In the genomic region with DNA sequence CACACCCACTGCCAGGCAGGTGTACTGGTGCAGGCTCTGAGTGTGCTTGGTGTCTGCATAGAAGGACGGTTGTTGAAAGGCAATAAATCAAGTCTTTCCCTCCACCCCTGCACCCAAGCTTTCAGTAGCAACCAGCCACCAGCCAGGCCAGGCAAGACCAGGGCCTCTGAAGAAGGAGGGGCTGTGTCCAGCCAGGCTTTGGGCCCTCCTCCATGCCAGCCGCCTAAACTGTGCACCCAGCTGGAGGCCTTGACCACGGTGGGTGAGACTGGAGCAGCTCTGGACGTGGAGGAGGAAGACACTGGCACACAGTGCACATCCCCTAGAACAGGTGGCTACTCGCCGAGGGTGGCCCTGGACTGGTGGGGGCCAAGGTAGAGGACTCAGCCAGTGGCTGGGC, we compare ENCODE assay signal across 20 cellular contexts.
DNase-seq lines count a peak whose midpoint lies in the region; ATAC-seq and TF ChIP-seq lines count a peak whose summit lies in the region.
"Had no signal": no experiment of that assay in that cellular context is flagged by ENCODE, and none has a peak within 500 bp of the region (broad histone marks: within the 10 kb centered on the region; RNA-seq: fewer than 3 reads in every experiment).

No MANE protein-coding gene starts in this region.

- no peak for ATAC-seq in HG03025 (IDR thresholded peaks at IDR 0.05; ENCODE audit: low FRiP score, unreplicated experiment)
- no peak for ATAC-seq in GM18870 (IDR thresholded peaks at IDR 0.05; ENCODE audit: unreplicated experiment)
- no peak for ATAC-seq in HG03175 (IDR thresholded peaks at IDR 0.05; ENCODE audit: unreplicated experiment)
- ATAC-seq: PC-3 had no signal

- CTCF ChIA-PET in HEK293 (lab: Yijun Ruan, JAX) = interaction anchor here (0.6 to 1.0 kb wide), 2 partner anchors 9 to 18 kb away, joined by 3 read pairs; no protein-coding TSS in a partner anchor

- no peaks in the 10 kb centered on the region for H3K9me3 ChIP-seq in HEK293 (ENCODE audit: control insufficient read depth, insufficient read depth, low read depth, low read length)
- H3K9me3 ChIP-seq: HAP-1 had no signal

- H3K4me1 ChIP-seq in HEK293 (ENCODE audit: control insufficient read depth, insufficient read depth, low read length) = no peaks in the 10 kb centered on the region

- peak; percentile 22 for DNase-seq in NOMO-1 treated with dmso at 0.1 percent for 144 hours (lab: John Stamatoyannopoulos, UW; ENCODE audit: unreplicated experiment)
- peak; percentile 53 for DNase-seq in globus pallidus (ENCODE audit: low spot score)
- peak; percentile 44 for DNase-seq in retina
- no peak for DNase-seq in AG20443 (ENCODE audit: low spot score)
- DNase-seq: CD4-positive, CD25-positive, alpha-beta regulatory T cell; GM23248; MM.1S; NCI-H1092 treated with DMSO at 0.1 percent for 48 hours; NCI-H2029 treated with DMSO at 0.1 percent for 48 hours; NCI-H226; NCI-H524; NCI-H774; PC-3; Right ventricle myocardium superior; SW 1271 had no signal

- no peak overlapping the region for H3K27ac ChIP-seq in HEK293 (ENCODE audit: extremely low read depth, low read depth, low read length)
- H3K27ac ChIP-seq: GM23248 had no signal

- no peaks in the 10 kb centered on the region for H3K36me3 ChIP-seq in HEK293 (ENCODE audit: control insufficient read depth in 2 of 2, insufficient read depth in 1 of 2, low read length in 2 of 2)

- no peak overlapping the region for H3K4me3 ChIP-seq in HEK293 (ENCODE audit: low read depth, low read length)
- H3K4me3 ChIP-seq: GM23248, HAP-1 had no signal

- TF ChIP-seq CTCF in HEK293 (tag by site-specific recombination; IDR thresholded peaks at IDR 0.05) = no peak

- POLR2A ChIA-PET in HEK293 (lab: Yijun Ruan, JAX) = interaction anchor here (1.3 kb wide), 1 partner anchor 15 kb away, joined by 3 read pairs; no protein-coding TSS in a partner anchor

TF ChIP-seq in HEK293, 187 proteins besides CTCF, POLR2A, EP300 and RAD21:
- peak; percentile 18; the same call in 1 of the 2 replicates for TF ChIP-seq ZFHX2 (tag by site-specific recombination; conservative IDR thresholded peaks at IDR 0.05)
- no peak for TF ChIP-seq ZNF114 (tag by site-specific recombination; IDR thresholded peaks at IDR 0.05)
- TF ChIP-seq ZNF2 (tag by site-specific recombination; IDR thresholded peaks at IDR 0.05) = no peak
- TF ChIP-seq OSR2 (tag by site-specific recombination; IDR thresholded peaks at IDR 0.05) = peak; percentile 73
- no peak for TF ChIP-seq ZNF350 (tag by site-specific recombination; IDR thresholded peaks at IDR 0.05)
- TF ChIP-seq ZNF791 (tag by site-specific recombination; IDR thresholded peaks at IDR 0.05) = no peak
- no peak for TF ChIP-seq MZF1 (tag by site-specific recombination; IDR thresholded peaks at IDR 0.05; ENCODE audit: borderline replicate concordance)
